Comparison of ENCODE assay signal across 1 cellular context in the genomic region with DNA sequence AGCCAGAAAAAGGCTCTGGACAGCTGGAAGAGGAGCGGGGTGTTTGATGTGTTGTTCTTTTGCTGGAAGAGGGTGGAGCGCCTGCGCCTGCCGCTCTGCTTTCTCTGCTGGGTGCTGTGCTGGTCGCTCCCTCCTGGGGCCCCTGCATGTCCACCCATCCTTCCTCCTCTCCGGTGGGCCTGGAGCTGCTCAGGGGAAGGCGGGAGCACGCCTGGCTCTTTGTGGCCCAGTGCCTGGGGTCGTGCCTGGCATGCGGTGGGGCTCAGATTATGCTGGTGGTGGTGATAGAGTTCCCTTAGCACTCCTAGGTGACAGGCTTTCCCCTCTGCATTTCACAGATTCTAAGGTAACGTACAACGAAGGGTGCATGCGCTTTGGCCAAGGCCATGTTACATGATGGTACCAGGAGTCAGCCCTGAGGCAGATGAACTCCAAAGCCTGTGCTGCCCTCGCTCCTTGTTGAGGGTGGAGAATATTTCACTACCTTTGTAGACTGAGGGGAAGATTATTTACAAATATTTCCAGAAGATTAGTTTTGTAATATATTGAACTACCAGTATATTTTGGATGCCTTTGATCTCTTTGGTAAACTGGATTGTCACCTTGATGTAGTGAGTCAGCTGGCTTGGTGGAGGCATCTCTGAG.
TF ChIP-seq lines count a peak whose summit lies in the region.

No MANE protein-coding gene starts in this region.

TF ChIP-seq in GM12878, 131 proteins besides CTCF, POLR2A, EP300 and RAD21:
- no peak for TF ChIP-seq POLR2AphosphoS5 (IDR thresholded peaks at IDR 0.05; ENCODE audit: low read length)
- TF ChIP-seq, protein P1, sequence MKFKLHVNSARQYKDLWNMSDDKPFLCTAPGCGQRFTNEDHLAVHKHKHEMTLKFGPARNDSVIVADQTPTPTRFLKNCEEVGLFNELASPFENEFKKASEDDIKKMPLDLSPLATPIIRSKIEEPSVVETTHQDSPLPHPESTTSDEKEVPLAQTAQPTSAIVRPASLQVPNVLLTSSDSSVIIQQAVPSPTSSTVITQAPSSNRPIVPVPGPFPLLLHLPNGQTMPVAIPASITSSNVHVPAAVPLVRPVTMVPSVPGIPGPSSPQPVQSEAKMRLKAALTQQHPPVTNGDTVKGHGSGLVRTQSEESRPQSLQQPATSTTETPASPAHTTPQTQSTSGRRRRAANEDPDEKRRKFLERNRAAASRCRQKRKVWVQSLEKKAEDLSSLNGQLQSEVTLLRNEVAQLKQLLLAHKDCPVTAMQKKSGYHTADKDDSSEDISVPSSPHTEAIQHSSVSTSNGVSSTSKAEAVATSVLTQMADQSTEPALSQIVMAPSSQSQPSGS (IDR thresholded peaks at IDR 0.05; ENCODE audit: low read length): no peak
- TF ChIP-seq PRDM15 (CRISPR knock-in tag; IDR thresholded peaks at IDR 0.05): no peak
- no peak for TF ChIP-seq YY1 (IDR thresholded peaks at IDR 0.05; ENCODE audit: low read depth, low read length)
- no peak for TF ChIP-seq BHLHE40 (IDR thresholded peaks at IDR 0.05; ENCODE audit: borderline replicate concordance in 1 of 2, low read depth in 2 of 2, low read length in 1 of 2)
- TF ChIP-seq ZBTB40 (IDR thresholded peaks at IDR 0.05; ENCODE audit: borderline replicate concordance): no peak
- TF ChIP-seq PML (IDR thresholded peaks at IDR 0.05; ENCODE audit: low read length): no peak
- no peak for TF ChIP-seq DPF2 (IDR thresholded peaks at IDR 0.05)
- no peak for TF ChIP-seq NFIC (IDR thresholded peaks at IDR 0.05; ENCODE audit: low read depth, low read length)
- no peak for TF ChIP-seq ZBTB4 (CRISPR knock-in tag; IDR thresholded peaks at IDR 0.05)
- TF ChIP-seq NRF1 (conservative IDR thresholded peaks at IDR 0.05; ENCODE audit: low read depth, low read length): no peak
